Comparison of ENCODE assay signal across 10 cellular contexts in genomic region chr14:39827901-39828655, GRCh38.
A peak's percentile ranks its signal among the peaks of the same experiment; 100 is the strongest.
DNase-seq lines count a peak whose midpoint lies in the region; ATAC-seq lines count a peak whose summit lies in the region.
"Had no signal": no experiment of that assay in that cellular context is flagged by ENCODE, and none has a peak within 500 bp of the region (broad histone marks: within the 10 kb centered on the region; RNA-seq: fewer than 3 reads in every experiment).

No MANE protein-coding gene starts in this region.

- no peaks in the 10 kb centered on the region for H3K4me1 Mint-ChIP-seq in T-helper 17 cell

- no peaks in the 10 kb centered on the region for H3K27me3 ChIP-seq in H7 (ENCODE audit: control insufficient read depth, insufficient read depth, low read length)

- no peak overlapping the region for H3K4me3 ChIP-seq in H7 (ENCODE audit: insufficient read depth, low read depth, low read length)

- ATAC-seq in GM18520 (IDR thresholded peaks at IDR 0.05; ENCODE audit: unreplicated experiment) (peak; percentile 99), GM21367 (IDR thresholded peaks at IDR 0.05; ENCODE audit: unreplicated experiment) (peak; percentile 92), HG02970 (IDR thresholded peaks at IDR 0.05; ENCODE audit: low FRiP score, unreplicated experiment) (peak; percentile 95), HG03571 (IDR thresholded peaks at IDR 0.05; ENCODE audit: unreplicated experiment) (peak; percentile 99), T-helper 17 cell (no peak)
- ATAC-seq: activated T-cell treated with anti-CD3 and anti-CD28 coated beads, Interleukin-2, amount 50 U/mL, for 4 hours had no signal

- H3K27ac Mint-ChIP-seq in T-helper 17 cell = no peak overlapping the region

- no peaks in the 10 kb centered on the region for H3K9me3 ChIP-seq in T-helper 17 cell (ENCODE audit: control insufficient read depth, low read length, poor library complexity, severe bottlenecking)

- no peaks in the 10 kb centered on the region for H3K27me3 Mint-ChIP-seq in T-helper 17 cell

- H3K4me3 Mint-ChIP-seq in T-helper 17 cell = no peak overlapping the region
- H3K4me3 Mint-ChIP-seq: activated T-cell treated with anti-CD3 and anti-CD28 coated beads, Interleukin-2, amount 50 U/mL, for 4 hours had no signal

- no peaks in the 10 kb centered on the region for H3K36me3 Mint-ChIP-seq in T-helper 17 cell (ENCODE audit: low read depth)

- no peaks in the 10 kb centered on the region for H3K36me3 ChIP-seq in H7 (replicated peaks; ENCODE audit: control insufficient read depth, insufficient read depth, low read length)

- no peak for DNase-seq in activated CD4-positive, alpha-beta T cell treated with anti-CD3 and anti-CD28 coated beads, Interleukin-2, amount 50 U/mL, for 1 hour
- DNase-seq in T-helper 17 cell (no peak), H7 (no peak), NAMALWA (ENCODE audit: low spot score) (no peak)
- DNase-seq: activated T-cell treated with anti-CD3 and anti-CD28 coated beads, Interleukin-2, amount 50 U/mL, for 4 hours; erythroblast had no signal
